In genomic region chr6:46323312-46323965, GRCh38 we compare ENCODE assay signal across 11 cellular contexts.
DNase-seq lines count a peak whose midpoint lies in the region; ATAC-seq and TF ChIP-seq lines count a peak whose summit lies in the region.
"Had no signal": no experiment of that assay in that cellular context is flagged by ENCODE, and none has a peak within 500 bp of the region (broad histone marks: within the 10 kb centered on the region; RNA-seq: fewer than 3 reads in every experiment).

No MANE protein-coding gene starts in this region.

- TF ChIP-seq POLR2A in erythroblast (IDR thresholded peaks at IDR 0.05; ENCODE audit: low read length) = no peak

- H3K4me1 Mint-ChIP-seq in progenitor cell of endocrine pancreas (ENCODE audit: low read depth) = peaks cover 10% of the 10 kb centered on the region

- no peaks in the 10 kb centered on the region for H3K27me3 Mint-ChIP-seq in progenitor cell of endocrine pancreas

- peak overlapping the region; percentile 9 for H3K27ac Mint-ChIP-seq in progenitor cell of endocrine pancreas
- H3K27ac Mint-ChIP-seq: activated naive CD4-positive, alpha-beta T cell treated with anti-CD3 and anti-CD28 coated beads, Interleukin-2, amount 50 U/mL, for 72 hours had no signal

- DNase-seq in EL (peak; percentile 62), MV-4-11 (lab: John Stamatoyannopoulos, UW) (peak; percentile 7), progenitor cell of endocrine pancreas (ENCODE audit: low spot score, unreplicated experiment) (no peak), erythroblast (lab: John Stamatoyannopoulos, UW) (no peak), DMS79 treated with DMSO at 0.1 percent for 48 hours (lab: John Stamatoyannopoulos, UW) (no peak), NCI-H2107 (lab: John Stamatoyannopoulos, UW) (no peak)
- DNase-seq: NCI-H446 had no signal

- no peak for TF ChIP-seq CTCF in progenitor cell of endocrine pancreas (IDR thresholded peaks at IDR 0.05; ENCODE audit: unreplicated experiment)

- H3K9me3 Mint-ChIP-seq in progenitor cell of endocrine pancreas (ENCODE audit: low read depth) = no peaks in the 10 kb centered on the region
- H3K9me3 Mint-ChIP-seq: activated naive CD4-positive, alpha-beta T cell treated with anti-CD3 and anti-CD28 coated beads, Interleukin-2, amount 50 U/mL, for 72 hours had no signal

- no peak for ATAC-seq in HG03095 (IDR thresholded peaks at IDR 0.05; ENCODE audit: unreplicated experiment)

- no peak overlapping the region for H3K4me3 Mint-ChIP-seq in progenitor cell of endocrine pancreas (ENCODE audit: low read depth)

- peak overlapping the region; percentile 44 for H3K27ac ChIP-seq in cingulate gyrus (ENCODE audit: low read depth, low read length)
- H3K27ac ChIP-seq: parathyroid adenoma had no signal

- no peaks in the 10 kb centered on the region for H3K36me3 Mint-ChIP-seq in progenitor cell of endocrine pancreas (ENCODE audit: insufficient read depth)
- H3K36me3 Mint-ChIP-seq: activated naive CD4-positive, alpha-beta T cell treated with anti-CD3 and anti-CD28 coated beads, Interleukin-2, amount 50 U/mL, for 72 hours had no signal

Comparison
In these comparisons a context has a peak if more than half of its experiments do, and no peak if none do; other contexts are left out.
1. DNase-seq: peak in EL (single experiment) and MV-4-11 (single experiment); none in progenitor cell of endocrine pancreas (single experiment), erythroblast (0 of 2), DMS79 treated with DMSO at 0.1 percent for 48 hours (single experiment) and NCI-H2107 (single experiment).